In genomic region chr19:41879670-41880328, GRCh38 we compare ENCODE assay signal across 13 cellular contexts. TPM values are rescaled to one million over a fixed set of nuclear protein-coding genes. Genes with fewer than 3 reads are reported as not detected.
DNase-seq lines count a peak whose midpoint lies in the region; ATAC-seq and TF ChIP-seq lines count a peak whose summit lies in the region.
"Had no signal": no experiment of that assay in that cellular context is flagged by ENCODE, and none has a peak within 500 bp of the region (broad histone marks: within the 10 kb centered on the region; RNA-seq: fewer than 3 reads in every experiment).

No MANE protein-coding gene starts in this region.

- peaks cover 44% of the 10 kb centered on the region for H3K4me1 Mint-ChIP-seq in activated CD4-positive, alpha-beta T cell treated with anti-CD3 and anti-CD28 coated beads, Interleukin-2, amount 10 ng/mL, durations not matched to agents 24 days and 14 days
- H3K4me1 Mint-ChIP-seq in natural killer cell = peaks cover 31 to 80% of the 10 kb centered on the region in 2 donors

- TF ChIP-seq CTCF in OCI-LY1 (IDR thresholded peaks at IDR 0.05; ENCODE audit: low read length) = no peak
- no peak for TF ChIP-seq CTCF in natural killer cell (IDR thresholded peaks at IDR 0.05)

- H3K4me2 ChIP-seq in OCI-LY1 (ENCODE audit: low read length) = peak overlapping the region; percentile 90

- peak overlapping the region; percentile 29 for H3K27ac Mint-ChIP-seq in activated CD4-positive, alpha-beta T cell treated with anti-CD3 and anti-CD28 coated beads, Interleukin-2, amount 10 ng/mL, durations not matched to agents 24 days and 14 days
- peak overlapping the region; percentile 59 to 77 for H3K27ac Mint-ChIP-seq in natural killer cell

- H3K4me3 ChIP-seq in OCI-LY1 (ENCODE audit: low read depth, low read length, poor library complexity, severe bottlenecking) = peak overlapping the region; percentile 85
- H3K4me3 ChIP-seq: upper lobe of right lung had no signal

- peaks cover 36% of the 10 kb centered on the region for H3K36me3 ChIP-seq in OCI-LY1 (ENCODE audit: insufficient read depth, low read length)
- H3K36me3 ChIP-seq: upper lobe of right lung had no signal

- no peaks in the 10 kb centered on the region for H3K27me3 Mint-ChIP-seq in activated CD4-positive, alpha-beta T cell treated with anti-CD3 and anti-CD28 coated beads, Interleukin-2, amount 10 ng/mL, durations not matched to agents 24 days and 14 days
- H3K27me3 Mint-ChIP-seq in natural killer cell (ENCODE audit: low read depth in 2 of 2) = no peaks in the 10 kb centered on the region

- H3K4me1 ChIP-seq in OCI-LY1 (ENCODE audit: insufficient read depth, low read length, severe bottlenecking) = peaks cover 74% of the 10 kb centered on the region

- peaks cover 12% of the 10 kb centered on the region for H3K36me3 Mint-ChIP-seq in activated CD4-positive, alpha-beta T cell treated with anti-CD3 and anti-CD28 coated beads, Interleukin-2, amount 10 ng/mL, durations not matched to agents 24 days and 14 days (ENCODE audit: low read depth)
- no peaks in the 10 kb centered on the region for H3K36me3 Mint-ChIP-seq in natural killer cell

- H3F3A ChIP-seq in OCI-LY1 (ENCODE audit: insufficient read depth, low read length) = peaks cover 17% of the 10 kb centered on the region

- peak overlapping the region; percentile 100 for H3K27ac ChIP-seq in OCI-LY1 (ENCODE audit: low read depth, low read length, poor library complexity, severe bottlenecking)
- H3K27ac ChIP-seq: upper lobe of right lung had no signal

- no peak overlapping the region for H2AFZ ChIP-seq in OCI-LY1 (ENCODE audit: low read length)

- H3K27me3 ChIP-seq in OCI-LY1 (ENCODE audit: insufficient read depth, low read length) = no peaks in the 10 kb centered on the region
- H3K27me3 ChIP-seq: upper lobe of right lung had no signal

- no peak overlapping the region for H3K4me3 Mint-ChIP-seq in activated CD4-positive, alpha-beta T cell treated with anti-CD3 and anti-CD28 coated beads, Interleukin-2, amount 10 ng/mL, durations not matched to agents 24 days and 14 days
- H3K4me3 Mint-ChIP-seq in natural killer cell = peak overlapping the region; percentile 65

- H3K9ac ChIP-seq in OCI-LY1 (ENCODE audit: low read length) = peak overlapping the region; percentile 98

- H3K79me2 ChIP-seq in OCI-LY1 (ENCODE audit: insufficient read depth, low read length) = peaks cover 16% of the 10 kb centered on the region

- H4K20me1 ChIP-seq in OCI-LY1 (ENCODE audit: insufficient read depth, low read length) = no peaks in the 10 kb centered on the region

- ATAC-seq in natural killer cell = no peak
- ATAC-seq: upper lobe of right lung had no signal

- H3K9me2 ChIP-seq in OCI-LY1 (ENCODE audit: low read depth, low read length) = no peaks in the 10 kb centered on the region

- no peaks in the 10 kb centered on the region for H3K9me3 ChIP-seq in OCI-LY1 (ENCODE audit: low read length)
- H3K9me3 ChIP-seq: upper lobe of right lung had no signal

- no peaks in the 10 kb centered on the region for H3K9me3 Mint-ChIP-seq in activated CD4-positive, alpha-beta T cell treated with anti-CD3 and anti-CD28 coated beads, Interleukin-2, amount 10 ng/mL, durations not matched to agents 24 days and 14 days
- H3K9me3 Mint-ChIP-seq in natural killer cell = no peaks in the 10 kb centered on the region

- intact Hi-C loops in activated CD4-positive, alpha-beta T cell treated with anti-CD3 and anti-CD28 coated beads, Interleukin-2, amount 10 ng/mL, durations not matched to agents 24 days and 14 days (cut with micrococcal nuclease) = loop anchor here (10.0 kb wide), 2 partner anchors 525 to 1275 kb away; partner anchors contain the start of genes LTBP4 and TGFB1
- intact Hi-C loops in natural killer cell (cut with micrococcal nuclease) = no loop called here

- no peak for DNase-seq in activated CD4-positive, alpha-beta T cell treated with anti-CD3 and anti-CD28 coated beads, Interleukin-2, amount 10 ng/mL, durations not matched to agents 24 days and 14 days
- DNase-seq in activated CD4-positive, alpha-beta T cell treated with anti-CD3 and anti-CD28 coated beads, Interleukin-2, amount 50 U/mL, for 1 hour = no peak
- DNase-seq in natural killer cell (no peak), SW 1271 (lab: John Stamatoyannopoulos, UW) (no peak), NCI-H1092 (lab: John Stamatoyannopoulos, UW) (no peak)
- DNase-seq: activated CD8-positive, alpha-beta memory T cell treated with anti-CD3 and anti-CD28 coated beads, Interleukin-2, amount 50 U/mL, for 4 hours; mesendoderm; NCI-H187 treated with DMSO at 0.1 percent for 48 hours; NCI-H526 treated with DMSO at 0.1 percent for 48 hours; RPMI8226; upper lobe of right lung had no signal

RNA-seq across cellular contexts. Expression of gene CD79A, which starts 2.7 kb away (rescaled TPM):
- 2.6 and 2.7 TPM in 2 replicates for total RNA-seq in activated CD4-positive, alpha-beta T cell treated with anti-CD3 and anti-CD28 coated beads, Interleukin-2, amount 10 ng/mL, durations not matched to agents 24 days and 14 days
- total RNA-seq in natural killer cell = 10 to 100 TPM in 1 of 3 donors, 1 to 10 TPM in 2; 5.6 to 35.5 (median 6.0) TPM

RNA-seq across cellular contexts. Expression of gene ARHGEF1, which starts 3.2 kb away (rescaled TPM):
- total RNA-seq in activated CD4-positive, alpha-beta T cell treated with anti-CD3 and anti-CD28 coated beads, Interleukin-2, amount 10 ng/mL, durations not matched to agents 24 days and 14 days = 365 and 378 TPM in 2 replicates
- total RNA-seq in natural killer cell = 1,000 to 10,000 TPM; 1,177 to 1,409 (median 1,354) TPM

RNA-seq across cellular contexts. Expression of gene RPS19, which starts 19.7 kb away (rescaled TPM):
- 2,909 and 2,931 TPM in 2 replicates for total RNA-seq in activated CD4-positive, alpha-beta T cell treated with anti-CD3 and anti-CD28 coated beads, Interleukin-2, amount 10 ng/mL, durations not matched to agents 24 days and 14 days
- total RNA-seq in natural killer cell = 1,000 to 10,000 TPM; 1,358 to 1,814 (median 1,709) TPM

RNA-seq across cellular contexts. Expression of gene DMRTC2, which starts 35.0 kb away (rescaled TPM):
- not detected in 2 replicates for total RNA-seq in activated CD4-positive, alpha-beta T cell treated with anti-CD3 and anti-CD28 coated beads, Interleukin-2, amount 10 ng/mL, durations not matched to agents 24 days and 14 days
- total RNA-seq in natural killer cell = not detected
- total RNA-seq: posterior vena cava, upper lobe of right lung had no signal

RNA-seq across cellular contexts. Expression of gene LYPD4, which starts 35.3 kb away (rescaled TPM):
- not detected in 2 replicates for total RNA-seq in activated CD4-positive, alpha-beta T cell treated with anti-CD3 and anti-CD28 coated beads, Interleukin-2, amount 10 ng/mL, durations not matched to agents 24 days and 14 days
- total RNA-seq in natural killer cell = not detected
- total RNA-seq: posterior vena cava, upper lobe of right lung had no signal
